19 cellular contexts compared by ENCODE assay signal in genomic region chr14:104111301-104112112, GRCh38. TPM values are rescaled to one million over a fixed set of nuclear protein-coding genes. Genes with fewer than 3 reads are reported as not detected.
A peak's percentile ranks its signal among the peaks of the same experiment; 100 is the strongest.
DNase-seq lines count a peak whose midpoint lies in the region; ATAC-seq and TF ChIP-seq lines count a peak whose summit lies in the region.
"Had no signal": no experiment of that assay in that cellular context is flagged by ENCODE, and none has a peak within 500 bp of the region (broad histone marks: within the 10 kb centered on the region; RNA-seq: fewer than 3 reads in every experiment).

No MANE protein-coding gene starts in this region.

- no peak overlapping the region for H2AFZ ChIP-seq in trophoblast cell (ENCODE audit: insufficient read depth, low read length, poor library complexity)

- H2BK5ac ChIP-seq in trophoblast cell (ENCODE audit: low read depth, low read length, poor library complexity) = no peak overlapping the region

- no peak overlapping the region for H3K18ac ChIP-seq in trophoblast cell (ENCODE audit: low read length)

- H4K8ac ChIP-seq in trophoblast cell (ENCODE audit: low read depth, low read length) = no peak overlapping the region

- H2AK5ac ChIP-seq in trophoblast cell (ENCODE audit: low read length) = no peak overlapping the region

- TF ChIP-seq POLR2A in heart left ventricle (IDR thresholded peaks at IDR 0.05) = no peak

- DNase-seq in BE2C (peak; percentile 15), heart left ventricle (peak in 3 of 5 donors; percentile 15 to 46 (median 26)), trophoblast cell (no peak), iPS-NIHi7 (ENCODE audit: extremely low spot score) (no peak), G401 (ENCODE audit: low spot score) (no peak), NCI-H2171 (lab: John Stamatoyannopoulos, UW) (no peak)
- DNase-seq: anterior cingulate cortex; DMS79 treated with DMSO at 0.1 percent for 48 hours; effector CD8-positive, alpha-beta T cell; HFFc6; immature natural killer cell; KBM-7; mammary epithelial cell; naive B cell; NCI-H2081; testis had no signal

- no peak overlapping the region for H2BK120ac ChIP-seq in trophoblast cell (ENCODE audit: insufficient read depth, low read length, poor library complexity)

- H3K4me3 ChIP-seq in BE2C (ENCODE audit: low read depth, low read length) (no peak overlapping the region), heart left ventricle (no peak overlapping the region), trophoblast cell (ENCODE audit: low read depth, low read length) (peak overlapping the region; percentile 31)
- H3K4me3 ChIP-seq: smooth muscle cell, testis had no signal

- TF ChIP-seq CTCF in BE2C (IDR thresholded peaks at IDR 0.05; ENCODE audit: low read depth, low read length) = no peak
- TF ChIP-seq CTCF in heart left ventricle (IDR thresholded peaks at IDR 0.05) = no peak

- no peak overlapping the region for H3K4me2 ChIP-seq in trophoblast cell (ENCODE audit: low read length)
- H3K4me2 ChIP-seq: smooth muscle cell had no signal

- intact Hi-C loops in heart left ventricle (cut with DNase I) = no loop called here

- H3K4me1 ChIP-seq in BE2C (no peaks in the 10 kb centered on the region; the same call in 1 of the 2 replicates), heart left ventricle (peaks cover 0 to 4% (median 0%) of the 10 kb centered on the region in 12 donors), trophoblast cell (ENCODE audit: control insufficient read depth in 1 of 2, insufficient read depth in 2 of 2, low read length in 2 of 2) (peaks cover 11 to 15% of the 10 kb centered on the region in 2 experiments)

- H3K79me1 ChIP-seq in trophoblast cell (ENCODE audit: low read length) = peaks cover 4% of the 10 kb centered on the region

- no peak overlapping the region for H3K4ac ChIP-seq in trophoblast cell (ENCODE audit: low read depth, low read length)

- 74 to 84% (median 80%) methylated on average over 10 to 21 of the region's 21 CpGs for WGBS in heart left ventricle, 4 donors
- WGBS in trophoblast cell (ENCODE audit: extremely low coverage, insufficient coverage, insufficient read length) = no CpG with 5 or more reads among the region's 21 CpGs

- no peak for TF ChIP-seq RAD21 in Ishikawa (IDR thresholded peaks at IDR 0.05; ENCODE audit: low read depth)

- H2BK12ac ChIP-seq in trophoblast cell (ENCODE audit: low read length) = no peak overlapping the region

- ATAC-seq in heart left ventricle = no peak

- H3K79me2 ChIP-seq in trophoblast cell (ENCODE audit: control insufficient read depth, insufficient read depth, low read length, poor library complexity) = peaks cover 3% of the 10 kb centered on the region

- H4K91ac ChIP-seq in trophoblast cell (ENCODE audit: low read depth, low read length) = no peak overlapping the region

- H4K12ac ChIP-seq in trophoblast cell (ENCODE audit: low read depth, low read length) = no peak overlapping the region

- H3K23ac ChIP-seq in trophoblast cell (ENCODE audit: low read length) = no peak overlapping the region

- H3K36me3 ChIP-seq in BE2C = no peaks in the 10 kb centered on the region
- no peaks in the 10 kb centered on the region for H3K36me3 ChIP-seq in heart left ventricle
- no peaks in the 10 kb centered on the region for H3K36me3 ChIP-seq in trophoblast cell (ENCODE audit: control insufficient read depth in 1 of 2, insufficient read depth in 2 of 2, low read length in 2 of 2)

- H3K27ac ChIP-seq in heart left ventricle = no peak overlapping the region
- no peak overlapping the region for H3K27ac ChIP-seq in trophoblast cell (ENCODE audit: low read depth, low read length)
- H3K27ac ChIP-seq: testis had no signal

- no peak for TF ChIP-seq EP300 in Ishikawa (IDR thresholded peaks at IDR 0.05; ENCODE audit: borderline replicate concordance)

- H3K9me3 ChIP-seq in BE2C = no peaks in the 10 kb centered on the region
- no peaks in the 10 kb centered on the region for H3K9me3 ChIP-seq in heart left ventricle
- no peaks in the 10 kb centered on the region for H3K9me3 ChIP-seq in trophoblast cell (ENCODE audit: insufficient read depth, low read depth, low read length)
- H3K9me3 ChIP-seq: testis had no signal

- H3K27me3 ChIP-seq in BE2C = peaks cover 7% of the 10 kb centered on the region
- peaks cover under 1 to 23% (median 6%) of the 10 kb centered on the region in 9 donors for H3K27me3 ChIP-seq in heart left ventricle
- no peaks in the 10 kb centered on the region for H3K27me3 ChIP-seq in trophoblast cell (ENCODE audit: insufficient read depth, low read length)
- H3K27me3 ChIP-seq: testis had no signal

- no peak overlapping the region for H3K9ac ChIP-seq in trophoblast cell (ENCODE audit: low read length)

- in situ Hi-C loops in G401 (cut with HindIII; ENCODE audit: low sequenced_read_pairs) = no loop called here

- no peak overlapping the region for H3K14ac ChIP-seq in trophoblast cell (ENCODE audit: low read length)

TF ChIP-seq in Ishikawa, 13 proteins besides CTCF, POLR2A, EP300 and RAD21:
- TF ChIP-seq CREB1 (IDR thresholded peaks at IDR 0.05; ENCODE audit: low read depth) (no peak), FOXM1 (IDR thresholded peaks at IDR 0.05; ENCODE audit: borderline replicate concordance, low read depth) (no peak), CEBPB (IDR thresholded peaks at IDR 0.05) (no peak), NFIC (IDR thresholded peaks at IDR 0.05) (peak; percentile 12; the same call in 1 of the 2 replicates), ZBTB7A (IDR thresholded peaks at IDR 0.05; ENCODE audit: low read depth) (0 out of 2 replicates have a peak, but pooled peaks have one; percentile 43), TEAD4 (IDR thresholded peaks at IDR 0.05) (no peak)

RNA-seq across cellular contexts. Expression of gene ASPG, which starts 26.0 kb away (rescaled TPM):
- polyA plus RNA-seq in BE2C (2012; ENCODE audit: insufficient read depth, insufficient read length, low read depth) = not detected
- total RNA-seq in heart left ventricle = 10 to 100 TPM in 7 of 9 donors, 1 to 10 TPM in 2; 6.0 to 54.6 (median 16.3) TPM
- 10 to 100 TPM in 1 of 2 donors, 1 to 10 TPM in 1; 3.2 to 16.3 TPM for polyA plus RNA-seq in heart left ventricle
- not detected in 2 replicates for polyA plus RNA-seq in trophoblast cell (2013)
- not detected in 2 replicates for total RNA-seq in G401 (2014; rRNA removed; shearing (Covaris generic))
- total RNA-seq: fibroblast of lung, HFFc6 had no signal
- polyA plus RNA-seq: fibroblast of lung, immature natural killer cell, mammary epithelial cell had no signal

RNA-seq across cellular contexts. Expression of gene KIF26A, which starts 26.9 kb away (rescaled TPM):
- 87.1 TPM for polyA plus RNA-seq in BE2C (2012; ENCODE audit: insufficient read depth, insufficient read length, low read depth)
- 10 to 100 TPM in 2 of 9 donors, 1 to 10 TPM in 7; 4.9 to 12.6 (median 7.8) TPM for total RNA-seq in heart left ventricle
- 1 to 10 TPM; 5.0 to 8.0 TPM for polyA plus RNA-seq in heart left ventricle
- 3.4 and 3.6 TPM in 2 replicates for polyA plus RNA-seq in trophoblast cell (2013)
- total RNA-seq in G401 (2014; rRNA removed; shearing (Covaris generic)) = 19.8 and 21.2 TPM in 2 replicates
- polyA plus RNA-seq: immature natural killer cell had no signal

Comparison
In these comparisons a context has a peak if more than half of its experiments do, and no peak if none do; other contexts are left out.
1. DNase-seq: peak in BE2C (single experiment) and heart left ventricle (3 of 5); none in trophoblast cell (0 of 2), iPS-NIHi7 (single experiment), G401 (single experiment) and NCI-H2171 (single experiment).